Comparison of ENCODE assay signal across 8 cellular contexts in the genomic region with DNA sequence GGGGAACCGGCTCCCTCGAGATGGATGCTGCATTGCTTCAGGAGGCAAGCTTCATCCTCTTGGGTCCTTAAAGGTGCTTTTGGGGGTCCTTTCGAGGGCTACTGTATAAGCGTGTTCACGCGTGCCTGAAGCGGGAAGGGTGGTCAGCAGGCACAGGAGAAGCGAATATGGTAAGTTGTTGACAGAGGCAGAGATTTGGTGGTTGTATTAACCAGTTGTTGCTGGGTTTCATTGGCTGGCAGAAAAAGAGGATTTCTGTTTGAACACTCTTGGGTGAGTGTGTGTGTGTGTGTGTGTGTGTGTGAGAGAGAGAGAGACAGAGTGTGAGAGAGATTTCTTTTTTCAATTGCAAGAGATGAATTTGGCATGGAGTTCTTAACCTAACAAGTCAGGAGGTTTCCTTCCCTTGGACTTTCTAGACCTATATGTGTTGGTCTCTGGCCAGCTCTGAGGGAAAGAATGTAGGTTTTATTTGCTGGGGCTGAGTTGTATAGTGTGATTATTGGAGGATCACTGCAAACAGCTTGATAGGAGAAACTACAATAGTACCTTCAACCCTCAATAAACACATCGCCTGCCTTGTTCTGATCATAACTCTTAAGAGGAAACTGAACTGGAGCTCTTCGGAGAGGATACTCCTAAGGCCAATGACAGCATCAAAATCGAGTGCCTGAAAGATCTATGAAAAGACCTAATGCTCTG. TPM values are rescaled to one million over a fixed set of nuclear protein-coding genes. Genes with fewer than 3 reads are reported as not detected.
DNase-seq lines count a peak whose midpoint lies in the region; ATAC-seq and TF ChIP-seq lines count a peak whose summit lies in the region.

No MANE protein-coding gene starts in this region.

- no peaks in the 10 kb centered on the region for H3K36me3 ChIP-seq in GM06990 (ENCODE audit: control insufficient read depth, insufficient read depth, low read length)
- no peaks in the 10 kb centered on the region for H3K36me3 ChIP-seq in WERI-Rb-1
- no peaks in the 10 kb centered on the region for H3K36me3 ChIP-seq in gastrocnemius medialis

- ATAC-seq in HG03066 (IDR thresholded peaks at IDR 0.05; ENCODE audit: low read depth, unreplicated experiment): peak; percentile 7
- ATAC-seq in foreskin keratinocyte: no peak
- peak in 1 of 2 donors; percentile 2 for ATAC-seq in gastrocnemius medialis
- ATAC-seq in HG02884 (IDR thresholded peaks at IDR 0.05; ENCODE audit: unreplicated experiment): no peak

- H3K9me3 ChIP-seq in WERI-Rb-1 (ENCODE audit: severe bottlenecking): no peaks in the 10 kb centered on the region
- no peaks in the 10 kb centered on the region for H3K9me3 ChIP-seq in gastrocnemius medialis

- H3K4me3 ChIP-seq in GM06990 (replicated peaks; ENCODE audit: low read depth, low read length): peak overlapping the region; percentile 70
- H3K4me3 ChIP-seq in WERI-Rb-1 (ENCODE audit: low read depth, low read length): peak overlapping the region; percentile 74
- H3K4me3 ChIP-seq in gastrocnemius medialis: peak overlapping the region; percentile 79 to 94 (median 84)

- in situ Hi-C loops in gastrocnemius medialis (cut with MboI; ENCODE audit: low sequenced_read_pairs in 4 of 4): loop anchor here in 3 of 4 donors (25.0 kb wide), 1 partner anchor 331 kb away; a partner anchor contains a TSS

- TF ChIP-seq CTCF in GM06990 (IDR thresholded peaks at IDR 0.05; ENCODE audit: insufficient read depth, low read length, poor library complexity, severe bottlenecking) (no peak), WERI-Rb-1 (IDR thresholded peaks at IDR 0.05; ENCODE audit: low read depth, low read length) (no peak), foreskin keratinocyte (conservative IDR thresholded peaks at IDR 0.05) (no peak), gastrocnemius medialis (IDR thresholded peaks at IDR 0.05 in 4 of 5, conservative IDR thresholded peaks at IDR 0.05 in 1 of 5) (no peak)

- intact Hi-C loops in gastrocnemius medialis (cut with DNase I; ENCODE audit: low total_unique reads): loop anchor here (2.0 to 5.0 kb wide), 4 partner anchors 66 to 884 kb away; a partner anchor contains a TSS

- peaks cover 12% of the 10 kb centered on the region for H3K4me1 ChIP-seq in foreskin keratinocyte
- peaks cover 43 to 55% of the 10 kb centered on the region in 2 donors for H3K4me1 ChIP-seq in gastrocnemius medialis

- DNase-seq in GM06990 (ENCODE audit: extremely low read depth, insufficient read length): no peak
- no peak for DNase-seq in WERI-Rb-1
- DNase-seq in foreskin keratinocyte: peak in 1 of 2 donors; percentile 33
- no peak for DNase-seq in gastrocnemius medialis
- DNase-seq in SHP77 treated with DMSO at 0.1 percent for 48 hours (lab: John Stamatoyannopoulos, UW): no peak
- DNase-seq in GM03348 (ENCODE audit: low spot score): no peak

- TF ChIP-seq POLR2A in gastrocnemius medialis (IDR thresholded peaks at IDR 0.05): no peak

- H3K27ac ChIP-seq in WERI-Rb-1 (no peak overlapping the region), foreskin keratinocyte (peak overlapping the region; percentile 77), gastrocnemius medialis (peak overlapping the region; percentile 89 to 96 (median 92))

- H3K27me3 ChIP-seq in GM06990 (replicated peaks; ENCODE audit: control insufficient read depth, insufficient read depth, low read length): no peaks in the 10 kb centered on the region
- H3K27me3 ChIP-seq in WERI-Rb-1 (ENCODE audit: insufficient read depth, low read depth, severe bottlenecking): no peaks in the 10 kb centered on the region
- H3K27me3 ChIP-seq in foreskin keratinocyte: no peaks in the 10 kb centered on the region
- H3K27me3 ChIP-seq in gastrocnemius medialis: no peaks in the 10 kb centered on the region

RNA-seq across cellular contexts. Expression of a gene that starts 1.1 kb away (rescaled TPM):
- total RNA-seq in foreskin keratinocyte: 30.6 and 34.1 TPM in 2 replicates
- polyA plus RNA-seq in foreskin keratinocyte: 20.7 and 25.1 TPM in 2 replicates
- 10 to 100 TPM; 25.1 to 61.3 (median 49.0) TPM for total RNA-seq in gastrocnemius medialis
